Comparison of ENCODE assay signal across 22 cellular contexts in the genomic region with DNA sequence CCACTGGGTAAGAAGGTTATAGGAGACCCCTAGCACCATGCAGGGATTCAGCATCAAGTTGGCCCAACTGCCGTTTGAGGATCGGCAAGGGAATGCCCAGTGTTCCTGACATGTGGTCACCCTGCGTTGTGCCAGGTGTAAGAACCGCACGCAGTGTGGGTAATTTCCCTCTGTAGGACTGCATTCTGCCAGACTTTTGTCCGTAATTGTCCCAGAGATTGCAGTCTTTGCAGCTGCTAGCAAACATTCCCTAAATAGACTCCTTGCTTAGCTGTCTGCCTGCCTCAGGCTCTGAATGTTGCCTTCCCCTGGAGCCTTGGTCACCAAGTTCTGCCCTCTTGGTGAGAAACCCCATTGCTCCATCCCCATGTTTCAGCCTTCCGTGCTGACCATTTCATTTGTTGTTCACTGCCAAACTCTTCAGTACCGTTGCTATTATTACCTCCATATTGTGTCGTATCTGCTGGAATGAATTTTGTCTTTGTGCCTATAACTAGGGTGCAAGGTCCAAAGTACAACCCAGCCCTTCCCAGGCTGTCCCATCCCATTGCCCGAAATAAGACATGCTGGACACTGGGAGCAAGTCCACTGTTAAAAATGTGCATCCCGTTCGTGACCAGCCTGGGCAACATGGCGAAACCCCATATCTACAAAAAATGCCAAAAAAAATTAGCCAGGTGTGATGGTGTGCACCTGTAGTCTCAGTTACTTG.
"Had no signal": no experiment of that assay in that cellular context is flagged by ENCODE, and none has a peak within 500 bp of the region (broad histone marks: within the 10 kb centered on the region; RNA-seq: fewer than 3 reads in every experiment).

No MANE protein-coding gene starts in this region.

- H3K36me3 Mint-ChIP-seq: activated naive CD4-positive, alpha-beta T cell treated with anti-CD3 and anti-CD28 coated beads, Interleukin-2, amount 50 U/mL, for 24 hours; stimulated activated naive B cell treated with anti-CD40 and anti-IgM and Interleukin-4, amounts not matched to agents 10 μg/mL and 1 μg/mL and 100 μg/mL, for 72 hours; type B pancreatic cell had no signal

- H3K27ac Mint-ChIP-seq: activated CD4-positive, alpha-beta T cell treated with anti-CD3 and anti-CD28 coated beads, Interleukin-2, amount 10 ng/mL, durations not matched to agents 7 days and 5 days; activated CD8-positive, alpha-beta T cell treated with anti-CD3 and anti-CD28 coated beads for 36 hours; activated naive CD4-positive, alpha-beta T cell treated with anti-CD3 and anti-CD28 coated beads, Interleukin-2, amount 50 U/mL, for 24 hours; stimulated activated naive B cell treated with anti-CD40 and anti-IgM and Interleukin-4, amounts not matched to agents 10 μg/mL and 1 μg/mL and 100 μg/mL, for 72 hours; T-helper 1 cell treated with Interleukin-12 subunit alpha and Interleukin-12 subunit beta and Interleukin-4 antibody, amounts not matched to agents 30 μg/mL and 1 μg/mL, for 36 hours; type B pancreatic cell had no signal

- H3K9me3 Mint-ChIP-seq: activated CD4-positive, alpha-beta T cell treated with anti-CD3 and anti-CD28 coated beads, Interleukin-2, amount 10 ng/mL, durations not matched to agents 7 days and 5 days; activated CD8-positive, alpha-beta T cell treated with anti-CD3 and anti-CD28 coated beads for 36 hours; activated naive CD4-positive, alpha-beta T cell treated with anti-CD3 and anti-CD28 coated beads, Interleukin-2, amount 50 U/mL, for 24 hours; stimulated activated naive B cell treated with anti-CD40 and anti-IgM and Interleukin-4, amounts not matched to agents 10 μg/mL and 1 μg/mL and 100 μg/mL, for 72 hours; T-helper 1 cell treated with Interleukin-12 subunit alpha and Interleukin-12 subunit beta and Interleukin-4 antibody, amounts not matched to agents 30 μg/mL and 1 μg/mL, for 36 hours had no signal

- H3K36me3 ChIP-seq: cardiac muscle cell, heart right ventricle, vagina had no signal

- H3K4me3 Mint-ChIP-seq: activated CD4-positive, alpha-beta T cell treated with anti-CD3 and anti-CD28 coated beads, Interleukin-2, amount 10 ng/mL, durations not matched to agents 7 days and 5 days; activated CD8-positive, alpha-beta T cell treated with anti-CD3 and anti-CD28 coated beads for 36 hours; activated naive CD4-positive, alpha-beta T cell treated with anti-CD3 and anti-CD28 coated beads, Interleukin-2, amount 50 U/mL, for 24 hours; nephron progenitor cell; stimulated activated naive B cell treated with anti-CD40 and anti-IgM and Interleukin-4, amounts not matched to agents 10 μg/mL and 1 μg/mL and 100 μg/mL, for 72 hours; T-helper 1 cell treated with Interleukin-12 subunit alpha and Interleukin-12 subunit beta and Interleukin-4 antibody, amounts not matched to agents 30 μg/mL and 1 μg/mL, for 36 hours; type B pancreatic cell had no signal

- H3K9me3 ChIP-seq: body of pancreas, heart right ventricle, vagina had no signal

- H3K27me3 ChIP-seq: body of pancreas, cardiac muscle cell, vagina had no signal

- ATAC-seq: activated CD8-positive, alpha-beta T cell treated with anti-CD3 and anti-CD28 coated beads for 36 hours; body of pancreas; heart right ventricle; sciatic nerve; stimulated activated naive B cell treated with anti-CD40 and anti-IgM and Interleukin-4, amounts not matched to agents 10 μg/mL and 1 μg/mL and 100 μg/mL, for 72 hours had no signal

- DNase-seq: activated CD4-positive, alpha-beta T cell treated with anti-CD3 and anti-CD28 coated beads, Interleukin-2, amount 10 ng/mL, durations not matched to agents 7 days and 5 days; activated CD4-positive, CD25-positive, alpha-beta regulatory T cell; activated CD8-positive, alpha-beta T cell treated with anti-CD3 and anti-CD28 coated beads for 36 hours; activated gamma-delta T cell treated with Interleukin-2 at 50 U/mL for 16 hours; activated T-cell treated with anti-CD3 and anti-CD28 coated beads, Interleukin-2, amount 50 U/mL, for 1 hour; anterior cingulate cortex; body of pancreas; effector CD4-positive, alpha-beta T cell; foreskin fibroblast; heart right ventricle; nephron progenitor cell; occipital lobe; stimulated activated CD4-positive, alpha-beta T cell treated with anti-CD3 and anti-CD28 coated beads, Interleukin-2, amount 100 ng/mL, for 48 hours; stimulated activated CD8-positive, alpha-beta memory T cell treated with anti-CD3 and anti-CD28 coated beads, Interleukin-4, amount 100 ng/mL, for 48 hours; stimulated activated naive B cell treated with anti-CD40 and anti-IgM and Interleukin-4, amounts not matched to agents 10 μg/mL and 1 μg/mL and 100 μg/mL, for 72 hours had no signal

- H3K27ac ChIP-seq: body of pancreas, cardiac muscle cell, heart right ventricle, vagina had no signal

- H3K4me1 ChIP-seq: body of pancreas, heart right ventricle, vagina had no signal

- H3K4me1 Mint-ChIP-seq: activated CD4-positive, alpha-beta T cell treated with anti-CD3 and anti-CD28 coated beads, Interleukin-2, amount 10 ng/mL, durations not matched to agents 7 days and 5 days; activated naive CD4-positive, alpha-beta T cell treated with anti-CD3 and anti-CD28 coated beads, Interleukin-2, amount 50 U/mL, for 24 hours; stimulated activated naive B cell treated with anti-CD40 and anti-IgM and Interleukin-4, amounts not matched to agents 10 μg/mL and 1 μg/mL and 100 μg/mL, for 72 hours had no signal

- H3K4me3 ChIP-seq: body of pancreas, cardiac muscle cell, heart right ventricle, lung, vagina had no signal

- H3K27me3 Mint-ChIP-seq: activated CD4-positive, alpha-beta T cell treated with anti-CD3 and anti-CD28 coated beads, Interleukin-2, amount 10 ng/mL, durations not matched to agents 7 days and 5 days; activated CD8-positive, alpha-beta T cell treated with anti-CD3 and anti-CD28 coated beads for 36 hours; activated naive CD4-positive, alpha-beta T cell treated with anti-CD3 and anti-CD28 coated beads, Interleukin-2, amount 50 U/mL, for 24 hours; type B pancreatic cell had no signal
